In genomic region chr4:103885152-103885551, GRCh38 we compare ENCODE assay signal across 23 cellular contexts.
"Had no signal": no experiment of that assay in that cellular context is flagged by ENCODE, and none has a peak within 500 bp of the region (broad histone marks: within the 10 kb centered on the region; RNA-seq: fewer than 3 reads in every experiment).

No MANE protein-coding gene starts in this region.

- DNase-seq: dermis blood vessel endothelial cell; dorsolateral prefrontal cortex; effector CD4-positive, alpha-beta T cell; effector memory CD4-positive, alpha-beta T cell; foreskin keratinocyte; gastrocnemius medialis; glutamatergic neuron; head of caudate nucleus; heart right ventricle; hippocampal formation; left cardiac atrium; left lung; left ventricle myocardium superior; lower lobe of right lung; mesenchymal stem cell; mucosa of descending colon; naive B cell had no signal

- H3K36me3 ChIP-seq: esophagus muscularis mucosa, gastrocnemius medialis, heart right ventricle, left lung, lower lobe of right lung had no signal

- H3K27me3 ChIP-seq: dorsolateral prefrontal cortex, esophagus muscularis mucosa, foreskin keratinocyte, gastrocnemius medialis, heart right ventricle, left lung had no signal

- FAIRE-seq: colon, endothelial cell of umbilical vein, islet of Langerhans, keratinocyte had no signal

- H3K4me3 ChIP-seq: coronary artery, dorsolateral prefrontal cortex, esophagus muscularis mucosa, gastrocnemius medialis, heart right ventricle, left lung, lower lobe of right lung, mucosa of descending colon had no signal

- H3K9me3 ChIP-seq: esophagus muscularis mucosa, gastrocnemius medialis, heart right ventricle, left lung, lower lobe of right lung, mucosa of descending colon had no signal

- H3K4me1 ChIP-seq: esophagus muscularis mucosa, foreskin keratinocyte, gastrocnemius medialis, heart right ventricle, left lung, lower lobe of right lung had no signal

- H3K27ac ChIP-seq: coronary artery, dorsolateral prefrontal cortex, esophagus muscularis mucosa, foreskin keratinocyte, gastrocnemius medialis, heart right ventricle, left lung, lower lobe of right lung had no signal

- ATAC-seq: foreskin keratinocyte, gastrocnemius medialis, heart right ventricle, left cardiac atrium, left lung, left ventricle myocardium superior, lower lobe of right lung, mucosa of descending colon had no signal
